ENCODE assay signal across 1 cellular context in the genomic region with DNA sequence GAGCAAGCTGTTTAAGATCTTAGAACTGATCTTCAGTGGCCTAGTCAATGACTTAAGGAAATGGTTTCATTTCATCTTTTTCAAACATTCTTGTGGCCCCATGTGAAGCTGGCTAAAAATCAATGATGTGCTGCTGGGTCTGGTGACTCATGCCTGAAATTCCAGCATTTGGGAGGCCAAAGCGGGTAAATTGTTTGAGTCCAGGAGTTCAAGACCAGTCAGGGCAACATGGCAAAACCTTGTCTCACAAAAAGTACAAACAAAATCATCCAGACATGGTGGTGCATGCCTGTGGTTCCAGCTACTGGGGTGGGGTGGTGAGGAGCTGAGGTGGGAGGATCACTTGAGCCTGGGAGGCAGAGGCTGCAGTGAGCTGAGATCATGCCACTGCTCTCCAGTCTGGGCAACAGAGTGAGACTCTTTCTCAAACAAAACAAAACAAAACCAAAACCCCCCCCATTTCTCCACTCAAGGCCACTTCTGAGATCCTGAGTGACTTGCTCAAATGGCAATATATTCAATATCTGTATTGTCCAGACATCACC.
TF ChIP-seq lines count a peak whose summit lies in the region.

No MANE protein-coding gene starts in this region.

TF ChIP-seq in HepG2, 621 proteins besides CTCF, POLR2A, EP300 and RAD21 (continued from another document and continues in another):
- TF ChIP-seq, protein P1, sequence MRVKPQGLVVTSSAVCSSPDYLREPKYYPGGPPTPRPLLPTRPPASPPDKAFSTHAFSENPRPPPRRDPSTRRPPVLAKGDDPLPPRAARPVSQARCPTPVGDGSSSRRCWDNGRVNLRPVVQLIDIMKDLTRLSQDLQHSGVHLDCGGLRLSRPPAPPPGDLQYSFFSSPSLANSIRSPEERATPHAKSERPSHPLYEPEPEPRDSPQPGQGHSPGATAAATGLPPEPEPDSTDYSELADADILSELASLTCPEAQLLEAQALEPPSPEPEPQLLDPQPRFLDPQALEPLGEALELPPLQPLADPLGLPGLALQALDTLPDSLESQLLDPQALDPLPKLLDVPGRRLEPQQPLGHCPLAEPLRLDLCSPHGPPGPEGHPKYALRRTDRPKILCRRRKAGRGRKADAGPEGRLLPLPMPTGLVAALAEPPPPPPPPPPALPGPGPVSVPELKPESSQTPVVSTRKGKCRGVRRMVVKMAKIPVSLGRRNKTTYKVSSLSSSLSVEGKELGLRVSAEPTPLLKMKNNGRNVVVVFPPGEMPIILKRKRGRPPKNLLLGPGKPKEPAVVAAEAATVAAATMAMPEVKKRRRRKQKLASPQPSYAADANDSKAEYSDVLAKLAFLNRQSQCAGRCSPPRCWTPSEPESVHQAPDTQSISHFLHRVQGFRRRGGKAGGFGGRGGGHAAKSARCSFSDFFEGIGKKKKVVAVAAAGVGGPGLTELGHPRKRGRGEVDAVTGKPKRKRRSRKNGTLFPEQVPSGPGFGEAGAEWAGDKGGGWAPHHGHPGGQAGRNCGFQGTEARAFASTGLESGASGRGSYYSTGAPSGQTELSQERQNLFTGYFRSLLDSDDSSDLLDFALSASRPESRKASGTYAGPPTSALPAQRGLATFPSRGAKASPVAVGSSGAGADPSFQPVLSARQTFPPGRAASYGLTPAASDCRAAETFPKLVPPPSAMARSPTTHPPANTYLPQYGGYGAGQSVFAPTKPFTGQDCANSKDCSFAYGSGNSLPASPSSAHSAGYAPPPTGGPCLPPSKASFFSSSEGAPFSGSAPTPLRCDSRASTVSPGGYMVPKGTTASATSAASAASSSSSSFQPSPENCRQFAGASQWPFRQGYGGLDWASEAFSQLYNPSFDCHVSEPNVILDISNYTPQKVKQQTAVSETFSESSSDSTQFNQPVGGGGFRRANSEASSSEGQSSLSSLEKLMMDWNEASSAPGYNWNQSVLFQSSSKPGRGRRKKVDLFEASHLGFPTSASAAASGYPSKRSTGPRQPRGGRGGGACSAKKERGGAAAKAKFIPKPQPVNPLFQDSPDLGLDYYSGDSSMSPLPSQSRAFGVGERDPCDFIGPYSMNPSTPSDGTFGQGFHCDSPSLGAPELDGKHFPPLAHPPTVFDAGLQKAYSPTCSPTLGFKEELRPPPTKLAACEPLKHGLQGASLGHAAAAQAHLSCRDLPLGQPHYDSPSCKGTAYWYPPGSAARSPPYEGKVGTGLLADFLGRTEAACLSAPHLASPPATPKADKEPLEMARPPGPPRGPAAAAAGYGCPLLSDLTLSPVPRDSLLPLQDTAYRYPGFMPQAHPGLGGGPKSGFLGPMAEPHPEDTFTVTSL (CRISPR knock-in tag; IDR thresholded peaks at IDR 0.05; ENCODE audit: borderline replicate concordance): 0 out of 2 replicates have a peak, but pooled peaks have one; percentile 34
- no peak for TF ChIP-seq ZNF296 (CRISPR knock-in tag; conservative IDR thresholded peaks at IDR 0.05)
- TF ChIP-seq, protein P2, sequence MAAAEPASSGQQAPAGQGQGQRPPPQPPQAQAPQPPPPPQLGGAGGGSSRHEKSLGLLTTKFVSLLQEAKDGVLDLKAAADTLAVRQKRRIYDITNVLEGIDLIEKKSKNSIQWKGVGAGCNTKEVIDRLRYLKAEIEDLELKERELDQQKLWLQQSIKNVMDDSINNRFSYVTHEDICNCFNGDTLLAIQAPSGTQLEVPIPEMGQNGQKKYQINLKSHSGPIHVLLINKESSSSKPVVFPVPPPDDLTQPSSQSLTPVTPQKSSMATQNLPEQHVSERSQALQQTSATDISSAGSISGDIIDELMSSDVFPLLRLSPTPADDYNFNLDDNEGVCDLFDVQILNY (CRISPR knock-in tag; conservative IDR thresholded peaks at IDR 0.05): no peak
- no peak for TF ChIP-seq STAG1 (CRISPR knock-in tag; IDR thresholded peaks at IDR 0.05)
- no peak for TF ChIP-seq REXO4 (CRISPR knock-in tag; IDR thresholded peaks at IDR 0.05; ENCODE audit: borderline replicate concordance)
- no peak for TF ChIP-seq GATAD2A (CRISPR knock-in tag; IDR thresholded peaks at IDR 0.05)
- TF ChIP-seq, protein P3, sequence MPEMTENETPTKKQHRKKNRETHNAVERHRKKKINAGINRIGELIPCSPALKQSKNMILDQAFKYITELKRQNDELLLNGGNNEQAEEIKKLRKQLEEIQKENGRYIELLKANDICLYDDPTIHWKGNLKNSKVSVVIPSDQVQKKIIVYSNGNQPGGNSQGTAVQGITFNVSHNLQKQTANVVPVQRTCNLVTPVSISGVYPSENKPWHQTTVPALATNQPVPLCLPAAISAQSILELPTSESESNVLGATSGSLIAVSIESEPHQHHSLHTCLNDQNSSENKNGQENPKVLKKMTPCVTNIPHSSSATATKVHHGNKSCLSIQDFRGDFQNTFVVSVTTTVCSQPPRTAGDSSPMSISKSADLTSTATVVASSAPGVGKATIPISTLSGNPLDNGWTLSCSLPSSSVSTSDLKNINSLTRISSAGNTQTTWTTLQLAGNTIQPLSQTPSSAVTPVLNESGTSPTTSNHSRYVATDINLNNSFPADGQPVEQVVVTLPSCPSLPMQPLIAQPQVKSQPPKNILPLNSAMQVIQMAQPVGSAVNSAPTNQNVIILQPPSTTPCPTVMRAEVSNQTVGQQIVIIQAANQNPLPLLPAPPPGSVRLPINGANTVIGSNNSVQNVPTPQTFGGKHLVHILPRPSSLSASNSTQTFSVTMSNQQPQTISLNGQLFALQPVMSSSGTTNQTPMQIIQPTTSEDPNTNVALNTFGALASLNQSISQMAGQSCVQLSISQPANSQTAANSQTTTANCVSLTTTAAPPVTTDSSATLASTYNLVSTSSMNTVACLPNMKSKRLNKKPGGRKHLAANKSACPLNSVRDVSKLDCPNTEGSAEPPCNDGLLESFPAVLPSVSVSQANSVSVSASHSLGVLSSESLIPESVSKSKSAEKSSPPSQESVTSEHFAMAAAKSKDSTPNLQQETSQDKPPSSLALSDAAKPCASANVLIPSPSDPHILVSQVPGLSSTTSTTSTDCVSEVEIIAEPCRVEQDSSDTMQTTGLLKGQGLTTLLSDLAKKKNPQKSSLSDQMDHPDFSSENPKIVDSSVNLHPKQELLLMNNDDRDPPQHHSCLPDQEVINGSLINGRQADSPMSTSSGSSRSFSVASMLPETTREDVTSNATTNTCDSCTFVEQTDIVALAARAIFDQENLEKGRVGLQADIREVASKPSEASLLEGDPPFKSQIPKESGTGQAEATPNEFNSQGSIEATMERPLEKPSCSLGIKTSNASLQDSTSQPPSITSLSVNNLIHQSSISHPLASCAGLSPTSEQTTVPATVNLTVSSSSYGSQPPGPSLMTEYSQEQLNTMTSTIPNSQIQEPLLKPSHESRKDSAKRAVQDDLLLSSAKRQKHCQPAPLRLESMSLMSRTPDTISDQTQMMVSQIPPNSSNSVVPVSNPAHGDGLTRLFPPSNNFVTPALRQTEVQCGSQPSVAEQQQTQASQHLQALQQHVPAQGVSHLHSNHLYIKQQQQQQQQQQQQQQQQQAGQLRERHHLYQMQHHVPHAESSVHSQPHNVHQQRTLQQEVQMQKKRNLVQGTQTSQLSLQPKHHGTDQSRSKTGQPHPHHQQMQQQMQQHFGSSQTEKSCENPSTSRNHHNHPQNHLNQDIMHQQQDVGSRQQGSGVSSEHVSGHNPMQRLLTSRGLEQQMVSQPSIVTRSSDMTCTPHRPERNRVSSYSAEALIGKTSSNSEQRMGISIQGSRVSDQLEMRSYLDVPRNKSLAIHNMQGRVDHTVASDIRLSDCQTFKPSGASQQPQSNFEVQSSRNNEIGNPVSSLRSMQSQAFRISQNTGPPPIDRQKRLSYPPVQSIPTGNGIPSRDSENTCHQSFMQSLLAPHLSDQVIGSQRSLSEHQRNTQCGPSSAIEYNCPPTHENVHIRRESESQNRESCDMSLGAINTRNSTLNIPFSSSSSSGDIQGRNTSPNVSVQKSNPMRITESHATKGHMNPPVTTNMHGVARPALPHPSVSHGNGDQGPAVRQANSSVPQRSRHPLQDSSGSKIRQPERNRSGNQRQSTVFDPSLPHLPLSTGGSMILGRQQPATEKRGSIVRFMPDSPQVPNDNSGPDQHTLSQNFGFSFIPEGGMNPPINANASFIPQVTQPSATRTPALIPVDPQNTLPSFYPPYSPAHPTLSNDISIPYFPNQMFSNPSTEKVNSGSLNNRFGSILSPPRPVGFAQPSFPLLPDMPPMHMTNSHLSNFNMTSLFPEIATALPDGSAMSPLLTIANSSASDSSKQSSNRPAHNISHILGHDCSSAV (CRISPR knock-in tag; IDR thresholded peaks at IDR 0.05; ENCODE audit: borderline replicate concordance): no peak
- peak; percentile 70; the same call in 1 of the 2 replicates for TF ChIP-seq FOSL1 (CRISPR knock-in tag; IDR thresholded peaks at IDR 0.05; ENCODE audit: borderline replicate concordance)
- TF ChIP-seq, protein P4, sequence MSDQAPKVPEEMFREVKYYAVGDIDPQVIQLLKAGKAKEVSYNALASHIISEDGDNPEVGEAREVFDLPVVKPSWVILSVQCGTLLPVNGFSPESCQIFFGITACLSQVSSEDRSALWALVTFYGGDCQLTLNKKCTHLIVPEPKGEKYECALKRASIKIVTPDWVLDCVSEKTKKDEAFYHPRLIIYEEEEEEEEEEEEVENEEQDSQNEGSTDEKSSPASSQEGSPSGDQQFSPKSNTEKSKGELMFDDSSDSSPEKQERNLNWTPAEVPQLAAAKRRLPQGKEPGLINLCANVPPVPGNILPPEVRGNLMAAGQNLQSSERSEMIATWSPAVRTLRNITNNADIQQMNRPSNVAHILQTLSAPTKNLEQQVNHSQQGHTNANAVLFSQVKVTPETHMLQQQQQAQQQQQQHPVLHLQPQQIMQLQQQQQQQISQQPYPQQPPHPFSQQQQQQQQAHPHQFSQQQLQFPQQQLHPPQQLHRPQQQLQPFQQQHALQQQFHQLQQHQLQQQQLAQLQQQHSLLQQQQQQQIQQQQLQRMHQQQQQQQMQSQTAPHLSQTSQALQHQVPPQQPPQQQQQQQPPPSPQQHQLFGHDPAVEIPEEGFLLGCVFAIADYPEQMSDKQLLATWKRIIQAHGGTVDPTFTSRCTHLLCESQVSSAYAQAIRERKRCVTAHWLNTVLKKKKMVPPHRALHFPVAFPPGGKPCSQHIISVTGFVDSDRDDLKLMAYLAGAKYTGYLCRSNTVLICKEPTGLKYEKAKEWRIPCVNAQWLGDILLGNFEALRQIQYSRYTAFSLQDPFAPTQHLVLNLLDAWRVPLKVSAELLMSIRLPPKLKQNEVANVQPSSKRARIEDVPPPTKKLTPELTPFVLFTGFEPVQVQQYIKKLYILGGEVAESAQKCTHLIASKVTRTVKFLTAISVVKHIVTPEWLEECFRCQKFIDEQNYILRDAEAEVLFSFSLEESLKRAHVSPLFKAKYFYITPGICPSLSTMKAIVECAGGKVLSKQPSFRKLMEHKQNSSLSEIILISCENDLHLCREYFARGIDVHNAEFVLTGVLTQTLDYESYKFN (CRISPR knock-in tag; conservative IDR thresholded peaks at IDR 0.05): peak; percentile 71
- TF ChIP-seq, protein P5, sequence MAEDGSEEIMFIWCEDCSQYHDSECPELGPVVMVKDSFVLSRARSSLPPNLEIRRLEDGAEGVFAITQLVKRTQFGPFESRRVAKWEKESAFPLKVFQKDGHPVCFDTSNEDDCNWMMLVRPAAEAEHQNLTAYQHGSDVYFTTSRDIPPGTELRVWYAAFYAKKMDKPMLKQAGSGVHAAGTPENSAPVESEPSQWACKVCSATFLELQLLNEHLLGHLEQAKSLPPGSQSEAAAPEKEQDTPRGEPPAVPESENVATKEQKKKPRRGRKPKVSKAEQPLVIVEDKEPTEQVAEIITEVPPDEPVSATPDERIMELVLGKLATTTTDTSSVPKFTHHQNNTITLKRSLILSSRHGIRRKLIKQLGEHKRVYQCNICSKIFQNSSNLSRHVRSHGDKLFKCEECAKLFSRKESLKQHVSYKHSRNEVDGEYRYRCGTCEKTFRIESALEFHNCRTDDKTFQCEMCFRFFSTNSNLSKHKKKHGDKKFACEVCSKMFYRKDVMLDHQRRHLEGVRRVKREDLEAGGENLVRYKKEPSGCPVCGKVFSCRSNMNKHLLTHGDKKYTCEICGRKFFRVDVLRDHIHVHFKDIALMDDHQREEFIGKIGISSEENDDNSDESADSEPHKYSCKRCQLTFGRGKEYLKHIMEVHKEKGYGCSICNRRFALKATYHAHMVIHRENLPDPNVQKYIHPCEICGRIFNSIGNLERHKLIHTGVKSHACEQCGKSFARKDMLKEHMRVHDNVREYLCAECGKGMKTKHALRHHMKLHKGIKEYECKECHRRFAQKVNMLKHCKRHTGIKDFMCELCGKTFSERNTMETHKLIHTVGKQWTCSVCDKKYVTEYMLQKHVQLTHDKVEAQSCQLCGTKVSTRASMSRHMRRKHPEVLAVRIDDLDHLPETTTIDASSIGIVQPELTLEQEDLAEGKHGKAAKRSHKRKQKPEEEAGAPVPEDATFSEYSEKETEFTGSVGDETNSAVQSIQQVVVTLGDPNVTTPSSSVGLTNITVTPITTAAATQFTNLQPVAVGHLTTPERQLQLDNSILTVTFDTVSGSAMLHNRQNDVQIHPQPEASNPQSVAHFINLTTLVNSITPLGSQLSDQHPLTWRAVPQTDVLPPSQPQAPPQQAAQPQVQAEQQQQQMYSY (CRISPR knock-in tag; IDR thresholded peaks at IDR 0.05): no peak
- TF ChIP-seq, protein P6, sequence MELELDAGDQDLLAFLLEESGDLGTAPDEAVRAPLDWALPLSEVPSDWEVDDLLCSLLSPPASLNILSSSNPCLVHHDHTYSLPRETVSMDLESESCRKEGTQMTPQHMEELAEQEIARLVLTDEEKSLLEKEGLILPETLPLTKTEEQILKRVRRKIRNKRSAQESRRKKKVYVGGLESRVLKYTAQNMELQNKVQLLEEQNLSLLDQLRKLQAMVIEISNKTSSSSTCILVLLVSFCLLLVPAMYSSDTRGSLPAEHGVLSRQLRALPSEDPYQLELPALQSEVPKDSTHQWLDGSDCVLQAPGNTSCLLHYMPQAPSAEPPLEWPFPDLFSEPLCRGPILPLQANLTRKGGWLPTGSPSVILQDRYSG (CRISPR knock-in tag; IDR thresholded peaks at IDR 0.05): no peak
- TF ChIP-seq ZSCAN9 (CRISPR knock-in tag; IDR thresholded peaks at IDR 0.05; ENCODE audit: borderline replicate concordance): no peak
- no peak for TF ChIP-seq ZNF232 (CRISPR knock-in tag; IDR thresholded peaks at IDR 0.05; ENCODE audit: borderline replicate concordance)
- peak; percentile 77; the same call in 1 of the 2 replicates for TF ChIP-seq ZNF263 (CRISPR knock-in tag; IDR thresholded peaks at IDR 0.05)
- peak; percentile 82; the same call in 1 of the 2 replicates for TF ChIP-seq ZMYM2 (CRISPR knock-in tag; IDR thresholded peaks at IDR 0.05)
- TF ChIP-seq, protein P7, sequence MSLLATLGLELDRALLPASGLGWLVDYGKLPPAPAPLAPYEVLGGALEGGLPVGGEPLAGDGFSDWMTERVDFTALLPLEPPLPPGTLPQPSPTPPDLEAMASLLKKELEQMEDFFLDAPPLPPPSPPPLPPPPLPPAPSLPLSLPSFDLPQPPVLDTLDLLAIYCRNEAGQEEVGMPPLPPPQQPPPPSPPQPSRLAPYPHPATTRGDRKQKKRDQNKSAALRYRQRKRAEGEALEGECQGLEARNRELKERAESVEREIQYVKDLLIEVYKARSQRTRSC (CRISPR knock-in tag; IDR thresholded peaks at IDR 0.05; ENCODE audit: low read depth): no peak
- TF ChIP-seq ZMYM3 (CRISPR knock-in tag; IDR thresholded peaks at IDR 0.05): peak; percentile 63; the same call in 1 of the 2 replicates
- TF ChIP-seq, protein P8, sequence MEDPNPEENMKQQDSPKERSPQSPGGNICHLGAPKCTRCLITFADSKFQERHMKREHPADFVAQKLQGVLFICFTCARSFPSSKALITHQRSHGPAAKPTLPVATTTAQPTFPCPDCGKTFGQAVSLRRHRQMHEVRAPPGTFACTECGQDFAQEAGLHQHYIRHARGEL (CRISPR knock-in tag; IDR thresholded peaks at IDR 0.05): no peak
- TF ChIP-seq, protein P9, sequence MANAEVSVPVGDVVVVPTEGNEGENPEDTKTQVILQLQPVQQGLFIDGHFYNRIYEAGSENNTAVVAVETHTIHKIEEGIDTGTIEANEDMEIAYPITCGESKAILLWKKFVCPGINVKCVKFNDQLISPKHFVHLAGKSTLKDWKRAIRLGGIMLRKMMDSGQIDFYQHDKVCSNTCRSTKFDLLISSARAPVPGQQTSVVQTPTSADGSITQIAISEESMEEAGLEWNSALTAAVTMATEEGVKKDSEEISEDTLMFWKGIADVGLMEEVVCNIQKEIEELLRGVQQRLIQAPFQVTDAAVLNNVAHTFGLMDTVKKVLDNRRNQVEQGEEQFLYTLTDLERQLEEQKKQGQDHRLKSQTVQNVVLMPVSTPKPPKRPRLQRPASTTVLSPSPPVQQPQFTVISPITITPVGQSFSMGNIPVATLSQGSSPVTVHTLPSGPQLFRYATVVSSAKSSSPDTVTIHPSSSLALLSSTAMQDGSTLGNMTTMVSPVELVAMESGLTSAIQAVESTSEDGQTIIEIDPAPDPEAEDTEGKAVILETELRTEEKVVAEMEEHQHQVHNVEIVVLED (CRISPR knock-in tag; IDR thresholded peaks at IDR 0.05; ENCODE audit: borderline replicate concordance): no peak
